15 cellular contexts compared by ENCODE assay signal in genomic region chr13:33110386-33110712, GRCh38.
A peak's percentile ranks its signal among the peaks of the same experiment; 100 is the strongest.
DNase-seq lines count a peak whose midpoint lies in the region; ATAC-seq and TF ChIP-seq lines count a peak whose summit lies in the region.
"Had no signal": no experiment of that assay in that cellular context is flagged by ENCODE, and none has a peak within 500 bp of the region (broad histone marks: within the 10 kb centered on the region; RNA-seq: fewer than 3 reads in every experiment).

No MANE protein-coding gene starts in this region.

- H4K5ac ChIP-seq in IMR-90 (ENCODE audit: low read depth, low read length) = peak overlapping the region; percentile 38; the same call in 1 of the 2 replicates

- peak overlapping the region; percentile 61; the same call in 1 of the 2 replicates for H2AK5ac ChIP-seq in IMR-90 (ENCODE audit: low read depth, low read length)

- H4K20me1 ChIP-seq in IMR-90 (ENCODE audit: insufficient read depth, low read length) = peaks cover 11% of the 10 kb centered on the region; the same call in 1 of the 2 replicates

- peaks cover 55% of the 10 kb centered on the region for H3K4me1 ChIP-seq in IMR-90 (ENCODE audit: control insufficient read depth, insufficient read depth, low read length)
- peaks cover 0 to 68% (median 39%) of the 10 kb centered on the region in 3 donors for H3K4me1 ChIP-seq in esophagus squamous epithelium
- H3K4me1 ChIP-seq in upper lobe of right lung = peaks cover 34% of the 10 kb centered on the region

- no peaks in the 10 kb centered on the region for H3K36me3 Mint-ChIP-seq in naive B cell
- no peaks in the 10 kb centered on the region for H3K36me3 Mint-ChIP-seq in Calu3 (ENCODE audit: insufficient read depth, unreplicated experiment)

- TF ChIP-seq RAD21 in IMR-90 (IDR thresholded peaks at IDR 0.05; ENCODE audit: low read length) = no peak

- no peak overlapping the region for H3K4me2 ChIP-seq in IMR-90 (ENCODE audit: low read depth, low read length)

- H3K4me3 ChIP-seq in IMR-90 (ENCODE audit: insufficient read depth, low read depth, low read length) (no peak overlapping the region), esophagus squamous epithelium (peak overlapping the region in 1 of 4 donors; percentile 5), upper lobe of right lung (no peak overlapping the region)

- no peak overlapping the region for H2AK9ac ChIP-seq in IMR-90 (replicated peaks; ENCODE audit: low read depth, low read length, poor library complexity)

- H2BK120ac ChIP-seq in IMR-90 (ENCODE audit: low read depth, low read length) = peak overlapping the region; percentile 73

- POLR2A ChIA-PET in IMR-90 (lab: Charles Lee; ENCODE audit: unreplicated experiment) = no interaction called here

- no peak overlapping the region for H3K9ac ChIP-seq in IMR-90 (ENCODE audit: low read depth, low read length)

- CTCF ChIA-PET in IMR-90 (lab: Yijun Ruan, JAX) = interaction anchor here (0.7 to 1.2 kb wide), 2 partner anchors 140 to 181 kb away, joined by 3 read pairs; no protein-coding TSS in a partner anchor
- CTCF ChIA-PET in Calu3 (lab: Charles Lee) = no interaction called here

- TF ChIP-seq CTCF in IMR-90 (conservative IDR thresholded peaks at IDR 0.05; ENCODE audit: low read depth, low read length) = no peak
- no peak for TF ChIP-seq CTCF in esophagus squamous epithelium (IDR thresholded peaks at IDR 0.05)
- TF ChIP-seq CTCF in upper lobe of right lung (IDR thresholded peaks at IDR 0.05) = no peak
- TF ChIP-seq CTCF in Calu3 (IDR thresholded peaks at IDR 0.05; ENCODE audit: unreplicated experiment) = no peak

- peak overlapping the region; percentile 65; the same call in 2 of the 3 replicates for H2BK15ac ChIP-seq in IMR-90 (ENCODE audit: low read depth, low read length)

- H3K4me3 Mint-ChIP-seq in naive B cell (peak overlapping the region in 5 of 8 donors; percentile 13 to 72 (median 50)), Calu3 (ENCODE audit: low read depth, unreplicated experiment) (no peak overlapping the region)
- H3K4me3 Mint-ChIP-seq: activated CD8-positive, alpha-beta T cell treated with anti-CD3 and anti-CD28 coated beads, Interleukin-2, amount 10 ng/mL, durations not matched to agents 7 days and 5 days; stimulated activated naive CD8-positive, alpha-beta T cell treated with anti-CD3 and anti-CD28 coated beads, Interleukin-15, Interleukin-2, amounts not matched to agents 100 ng/mL and 50 ng/mL, for 24 hours had no signal

- peak overlapping the region; percentile 65; the same call in 1 of the 2 replicates for H3K14ac ChIP-seq in IMR-90 (replicated peaks; ENCODE audit: low read depth, low read length)

- H3K27me3 Mint-ChIP-seq in naive B cell = peaks cover 9 to 27% (median 17%) of the 10 kb centered on the region in 3 donors
- H3K27me3 Mint-ChIP-seq in Calu3 (ENCODE audit: unreplicated experiment) = no peaks in the 10 kb centered on the region

- H2BK5ac ChIP-seq in IMR-90 (ENCODE audit: low read depth, low read length, poor library complexity, severe bottlenecking) = peak overlapping the region; percentile 8

- H3K18ac ChIP-seq in IMR-90 (ENCODE audit: low read depth, low read length) = no peak overlapping the region; the same call in 1 of the 2 replicates

- DNase-seq in IMR-90 = no peak
- no peak for DNase-seq in esophagus squamous epithelium (lab: John Stamatoyannopoulos, UW)
- DNase-seq in naive B cell = no peak
- no peak for DNase-seq in upper lobe of right lung
- DNase-seq in Calu3 = no peak
- no peak for DNase-seq in kidney glomerular epithelial cell (lab: John Stamatoyannopoulos, UW)
- no peak for DNase-seq in activated CD4-positive, alpha-beta T cell treated with anti-CD3 and anti-CD28 coated beads, Interleukin-2, amount 50 U/mL, for 4 hours
- no peak for DNase-seq in glomerular visceral epithelial cell (ENCODE audit: extremely low spot score)
- DNase-seq: activated CD8-positive, alpha-beta T cell treated with anti-CD3 and anti-CD28 coated beads, Interleukin-2, amount 10 ng/mL, durations not matched to agents 7 days and 5 days; activated naive CD4-positive, alpha-beta T cell treated with Interleukin-2 at 50 U/mL for 16 hours; stimulated activated CD4-positive, alpha-beta T cell treated with anti-CD3 and anti-CD28 coated beads, Interleukin-4, amount 100 ng/mL, for 4 hours; T-helper 9 cell had no signal

- peaks cover 61% of the 10 kb centered on the region for H3K36me3 ChIP-seq in IMR-90 (ENCODE audit: control insufficient read depth, insufficient read depth, low read length)
- H3K36me3 ChIP-seq in esophagus squamous epithelium = peaks cover 4 to 48% (median 5%) of the 10 kb centered on the region in 3 donors
- peaks cover 76% of the 10 kb centered on the region for H3K36me3 ChIP-seq in upper lobe of right lung
- H3K36me3 ChIP-seq: neutrophil had no signal

- intact Hi-C loops in IMR-90 (cut with micrococcal nuclease) = loop anchor here (5.0 kb wide), 1 partner anchor 523 kb away; the partner anchor contains the start of gene PDS5B
- intact Hi-C loops in esophagus squamous epithelium (cut with DNase I) = no loop called here
- intact Hi-C loops in upper lobe of right lung (cut with DNase I) = no loop called here
- intact Hi-C loops in Calu3 (cut with micrococcal nuclease; ENCODE audit: unreplicated experiment) = no loop called here

- no peak overlapping the region for H3K56ac ChIP-seq in IMR-90 (ENCODE audit: extremely low read depth, insufficient read depth, low read length)

- peak overlapping the region; percentile 73 for H3K4ac ChIP-seq in IMR-90 (ENCODE audit: low read depth, low read length)

- H3K27ac ChIP-seq in IMR-90 (ENCODE audit: insufficient read depth, low read length) (peak overlapping the region; percentile 59; the same call in 1 of the 2 replicates), esophagus squamous epithelium (peak overlapping the region; percentile 44 to 80 (median 70)), upper lobe of right lung (peak overlapping the region; percentile 45)
- H3K27ac ChIP-seq: neutrophil had no signal

- no peaks in the 10 kb centered on the region for H3K27me3 ChIP-seq in IMR-90 (ENCODE audit: control insufficient read depth, insufficient read depth, low read length)
- H3K27me3 ChIP-seq in esophagus squamous epithelium = no peaks in the 10 kb centered on the region
- H3K27me3 ChIP-seq in upper lobe of right lung = no peaks in the 10 kb centered on the region
- H3K27me3 ChIP-seq: neutrophil had no signal

- dilution Hi-C loops in IMR-90 (cut with HindIII; ENCODE audit: low sequenced_read_pairs, unreplicated experiment) = no loop called here

- no peak for ATAC-seq in IMR-90 (ENCODE audit: low read depth)
- ATAC-seq in naive B cell (ENCODE audit: low read depth in 2 of 2) = no peak
- ATAC-seq in upper lobe of right lung = no peak
- ATAC-seq: activated CD8-positive, alpha-beta T cell treated with anti-CD3 and anti-CD28 coated beads, Interleukin-2, amount 10 ng/mL, durations not matched to agents 7 days and 5 days; Panc1 had no signal

- H3K9me3 ChIP-seq in IMR-90 (ENCODE audit: control insufficient read depth, insufficient read depth, low read length) = no peaks in the 10 kb centered on the region
- no peaks in the 10 kb centered on the region for H3K9me3 ChIP-seq in esophagus squamous epithelium
- no peaks in the 10 kb centered on the region for H3K9me3 ChIP-seq in upper lobe of right lung
- H3K9me3 ChIP-seq: neutrophil had no signal

- 100% methylated on average over 1 of the region's 5 CpGs; no CpG with 5 or more reads in 1 of the 2 experiments for WGBS in IMR-90 (ENCODE audit: extremely low coverage in 2 of 2, insufficient read length in 1 of 2), 2 experiments
- 74 to 88% methylated on average over 5 of the region's 5 CpGs for WGBS in esophagus squamous epithelium, 2 donors

- H2AFZ ChIP-seq in IMR-90 (replicated peaks; ENCODE audit: low read length, poor library complexity) = no peak overlapping the region

- H3K79me1 ChIP-seq in IMR-90 (ENCODE audit: low read depth in 1 of 2, low read length in 2 of 2) = peaks cover 38 to 73% of the 10 kb centered on the region in 2 experiments

- in situ Hi-C loops in IMR-90 (cut with MboI; ENCODE audit: low sequenced_read_pairs) = no loop called here

- TF ChIP-seq POLR2A in IMR-90 (IDR thresholded peaks at IDR 0.05; ENCODE audit: low read depth, low read length) (no peak), esophagus squamous epithelium (IDR thresholded peaks at IDR 0.05) (no peak)

- peak overlapping the region; percentile 64; the same call in 1 of the 2 replicates for H3K23ac ChIP-seq in IMR-90 (ENCODE audit: low read depth, low read length)

- H4K8ac ChIP-seq in IMR-90 (ENCODE audit: low read depth in 2 of 2, low read length in 2 of 2) = peak overlapping the region; percentile 9 to 49; a peak in 3 of 4 replicates

- no TSS peak for BruUV-seq in IMR-90 (replicated peaks; lab: Mats Ljungman, UMichigan)
- no TSS peak for BruUV-seq in Calu3 (replicated peaks; lab: Mats Ljungman, UMichigan)

- peaks cover 55% of the 10 kb centered on the region for H3K9me1 ChIP-seq in IMR-90 (ENCODE audit: insufficient read depth, low read length)

- peaks cover 30 to 47% (median 33%) of the 10 kb centered on the region in 3 donors for H3K4me1 Mint-ChIP-seq in naive B cell
- no peaks in the 10 kb centered on the region for H3K4me1 Mint-ChIP-seq in Calu3 (ENCODE audit: low read depth, unreplicated experiment)

- H3K9me3 Mint-ChIP-seq in naive B cell (peaks cover 0 to 2% (median 0%) of the 10 kb centered on the region in 7 donors), Calu3 (ENCODE audit: low read depth, unreplicated experiment) (no peaks in the 10 kb centered on the region)
- H3K9me3 Mint-ChIP-seq: stimulated activated naive CD8-positive, alpha-beta T cell treated with anti-CD3 and anti-CD28 coated beads, Interleukin-15, Interleukin-2, amounts not matched to agents 100 ng/mL and 50 ng/mL, for 24 hours had no signal

- H3K27ac Mint-ChIP-seq in naive B cell (peak overlapping the region in 4 of 6 donors; percentile 10 to 75 (median 18)), Calu3 (ENCODE audit: unreplicated experiment) (no peak overlapping the region)
- H3K27ac Mint-ChIP-seq: activated CD8-positive, alpha-beta T cell treated with anti-CD3 and anti-CD28 coated beads, Interleukin-2, amount 10 ng/mL, durations not matched to agents 7 days and 5 days; stimulated activated naive CD8-positive, alpha-beta T cell treated with anti-CD3 and anti-CD28 coated beads, Interleukin-15, Interleukin-2, amounts not matched to agents 100 ng/mL and 50 ng/mL, for 24 hours had no signal

- peak overlapping the region; percentile 57 for H4K91ac ChIP-seq in IMR-90 (ENCODE audit: insufficient read depth, low read depth, low read length)

- 0 out of 2 replicates have a peak overlapping the region, but pooled peaks have one; percentile 43 for H2BK20ac ChIP-seq in IMR-90 (ENCODE audit: low read depth, low read length)

TF ChIP-seq in IMR-90, 13 proteins besides CTCF, POLR2A, EP300 and RAD21 (continues in another document):
- TF ChIP-seq MAZ (IDR thresholded peaks at IDR 0.05; ENCODE audit: borderline replicate concordance, low read depth, low read length) (no peak), RCOR1 (IDR thresholded peaks at IDR 0.05; ENCODE audit: insufficient replicate concordance, low read length) (no peak), NFE2L2 (IDR thresholded peaks at IDR 0.05; ENCODE audit: low read depth, low read length) (no peak)
